In the genomic region with DNA sequence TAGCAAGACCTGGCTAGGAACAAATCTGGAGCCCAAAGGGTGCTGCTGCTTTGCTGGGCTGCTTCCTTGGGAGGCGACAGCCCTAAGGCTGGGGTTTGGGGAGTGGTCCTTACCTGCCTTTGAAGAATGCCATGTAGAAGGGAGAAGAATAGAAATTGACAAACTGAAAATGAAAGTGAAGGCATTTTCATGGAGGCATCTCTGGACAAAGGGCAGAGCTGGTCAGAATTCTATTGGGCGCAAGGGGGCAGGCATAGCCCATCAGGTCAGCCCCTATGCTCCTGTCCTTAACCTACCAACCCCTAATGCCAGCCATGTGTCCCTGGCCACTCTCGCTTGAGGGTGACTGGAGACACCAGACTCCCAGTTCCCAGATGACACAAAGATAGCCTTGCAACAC, we compare ENCODE assay signal across 3 cellular contexts.
TF ChIP-seq lines count a peak whose summit lies in the region.

No MANE protein-coding gene starts in this region.

TF ChIP-seq in GM12878, 131 proteins besides CTCF, POLR2A, EP300 and RAD21:
- TF ChIP-seq KAT2A (conservative IDR thresholded peaks at IDR 0.05; ENCODE audit: control insufficient read depth, low read depth, low read length) (no peak), MEF2B (IDR thresholded peaks at IDR 0.05; ENCODE audit: partially characterized antibody, poor library complexity, severe bottlenecking) (no peak), IKZF2 (IDR thresholded peaks at IDR 0.05) (no peak), E2F4 (IDR thresholded peaks at IDR 0.05; ENCODE audit: low read depth, low read length) (no peak)

TF ChIP-seq in liver, 16 proteins besides CTCF, POLR2A, EP300 and RAD21:
- no peak for TF ChIP-seq FOXA1 (IDR thresholded peaks at IDR 0.05)
- TF ChIP-seq YY1 (IDR thresholded peaks at IDR 0.05) = peak; percentile 23
- TF ChIP-seq HNF4A (conservative IDR thresholded peaks at IDR 0.05) = peak; percentile 8 to 16
- no peak for TF ChIP-seq EGR1 (IDR thresholded peaks at IDR 0.05; ENCODE audit: low read depth in 2 of 2)
- no peak for TF ChIP-seq NR2F2 (IDR thresholded peaks at IDR 0.05)
- TF ChIP-seq HNF4G (IDR thresholded peaks at IDR 0.05) = no peak
- no peak for TF ChIP-seq JUND (IDR thresholded peaks at IDR 0.05)
- no peak for TF ChIP-seq GABPA (IDR thresholded peaks at IDR 0.05 in 1 of 2, conservative IDR thresholded peaks at IDR 0.05 in 1 of 2)
- no peak for TF ChIP-seq RXRA (IDR thresholded peaks at IDR 0.05)
- TF ChIP-seq MAX (IDR thresholded peaks at IDR 0.05) = no peak
- TF ChIP-seq TAF1 (conservative IDR thresholded peaks at IDR 0.05) = no peak
- no peak for TF ChIP-seq ATF3 (IDR thresholded peaks at IDR 0.05)
- no peak for TF ChIP-seq SP1 (IDR thresholded peaks at IDR 0.05)

TF ChIP-seq in GM12891, 5 proteins besides CTCF, POLR2A, EP300 and RAD21:
- no peak for TF ChIP-seq TAF1 (IDR thresholded peaks at IDR 0.05; ENCODE audit: low read depth, low read length)
- no peak for TF ChIP-seq POU2F2 (IDR thresholded peaks at IDR 0.05; ENCODE audit: low read depth, low read length)
- TF ChIP-seq PAX5 (IDR thresholded peaks at IDR 0.05; ENCODE audit: insufficient read depth, low read length, severe bottlenecking) = no peak
- no peak for TF ChIP-seq SPI1 (IDR thresholded peaks at IDR 0.05; ENCODE audit: low read depth, low read length)
- no peak for TF ChIP-seq POLR2AphosphoS5 (IDR thresholded peaks at IDR 0.05; ENCODE audit: low read depth, low read length)
